Comparison of ENCODE assay signal across 29 cellular contexts in the genomic region with DNA sequence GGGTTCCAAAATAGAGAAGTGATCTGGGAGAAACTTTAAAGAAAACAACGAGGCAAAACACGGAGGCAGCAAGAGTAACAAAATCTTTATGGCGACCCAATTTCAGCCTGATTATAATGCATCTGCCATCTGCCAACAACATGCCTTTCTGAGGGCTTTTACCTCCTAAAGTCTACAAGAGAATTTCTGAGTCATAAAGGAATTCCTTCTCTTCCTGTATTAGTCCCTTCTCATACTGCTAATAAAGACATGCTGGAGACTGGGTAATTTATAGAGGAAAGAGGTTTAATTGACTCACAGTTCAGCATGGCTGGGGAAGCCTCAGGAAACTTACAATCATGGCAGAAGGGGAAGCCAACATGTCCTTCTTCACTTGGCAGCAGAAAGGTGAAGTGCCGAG.
DNase-seq lines count a peak whose midpoint lies in the region; ATAC-seq and TF ChIP-seq lines count a peak whose summit lies in the region.
"Had no signal": no experiment of that assay in that cellular context is flagged by ENCODE, and none has a peak within 500 bp of the region (broad histone marks: within the 10 kb centered on the region; RNA-seq: fewer than 3 reads in every experiment).

No MANE protein-coding gene starts in this region.

- ATAC-seq in PC-3 (peak; percentile 46), HG03460 (IDR thresholded peaks at IDR 0.05; ENCODE audit: unreplicated experiment) (no peak), HG03342 (IDR thresholded peaks at IDR 0.05; ENCODE audit: unreplicated experiment) (no peak)
- ATAC-seq: GM12878, psoas muscle had no signal

- POLR2A ChIA-PET in PC-3 (lab: Charles Lee; ENCODE audit: unreplicated experiment), result no interaction called here

- H3K36me3 ChIP-seq in PC-3 (ENCODE audit: low read depth, low read length) (no peaks in the 10 kb centered on the region), colonic mucosa (no peaks in the 10 kb centered on the region), mucosa of rectum (ENCODE audit: control insufficient read depth in 2 of 2, insufficient read depth in 2 of 2, low read length in 2 of 2) (no peaks in the 10 kb centered on the region)
- H3K36me3 ChIP-seq: BLaER1 treated with 17β-estradiol and CSF1 and Interleukin-3, amounts not matched to agents 10 nM and 100 nM; esophagus muscularis mucosa; neutrophil had no signal

- no peaks in the 10 kb centered on the region for H3K9me2 ChIP-seq in PC-3 (replicated peaks; ENCODE audit: low read length)

- no peaks in the 10 kb centered on the region for H3F3A ChIP-seq in PC-3 (ENCODE audit: low read length, unreplicated experiment)

- no peak overlapping the region for H3K27ac ChIP-seq in PC-3 (ENCODE audit: low read length)
- H3K27ac ChIP-seq in colonic mucosa, result peak overlapping the region; percentile 41
- peak overlapping the region; percentile 14 to 16 for H3K27ac ChIP-seq in mucosa of rectum (ENCODE audit: low read depth in 2 of 2, low read length in 2 of 2)
- H3K27ac ChIP-seq in caudate nucleus (ENCODE audit: low read depth, low read length), result no peak overlapping the region
- H3K27ac ChIP-seq: BLaER1 treated with 17β-estradiol and CSF1 and Interleukin-3, amounts not matched to agents 10 nM and 100 nM; esophagus muscularis mucosa; HL-60; neutrophil; psoas muscle; RWPE1; SK-N-MC; VCaP had no signal

- intact Hi-C loops in PC-3 (cut with micrococcal nuclease) (no loop called here), colonic mucosa (cut with DNase I) (no loop called here)

- H4K20me1 ChIP-seq in PC-3 (ENCODE audit: low read length), result no peaks in the 10 kb centered on the region
- H4K20me1 ChIP-seq: BLaER1 treated with 17β-estradiol and CSF1 and Interleukin-3, amounts not matched to agents 10 nM and 100 nM had no signal

- no peaks in the 10 kb centered on the region for H3K79me2 ChIP-seq in PC-3 (ENCODE audit: low read length)

- no peak overlapping the region for H3K9ac ChIP-seq in PC-3 (ENCODE audit: low read length)
- no peak overlapping the region for H3K9ac ChIP-seq in colonic mucosa (ENCODE audit: low read depth in 2 of 2, low read length in 2 of 2)
- no peak overlapping the region for H3K9ac ChIP-seq in mucosa of rectum (ENCODE audit: low read depth in 1 of 2, low read length in 2 of 2)
- H3K9ac ChIP-seq: BLaER1 treated with 17β-estradiol and CSF1 and Interleukin-3, amounts not matched to agents 10 nM and 100 nM had no signal

- CTCF ChIA-PET in PC-3 (lab: Charles Lee), result no interaction called here

- no peak overlapping the region for H3K4me2 ChIP-seq in PC-3 (ENCODE audit: low read length)
- H3K4me2 ChIP-seq: BLaER1 treated with 17β-estradiol and CSF1 and Interleukin-3, amounts not matched to agents 10 nM and 100 nM had no signal

- BruUV-seq in PC-3 (replicated peaks; lab: Mats Ljungman, UMichigan), result no TSS peak

- TF ChIP-seq CTCF in PC-3 (conservative IDR thresholded peaks at IDR 0.05; ENCODE audit: low read depth, low read length) (no peak), colonic mucosa (IDR thresholded peaks at IDR 0.05) (no peak)

- no peaks in the 10 kb centered on the region for H3K9me3 ChIP-seq in PC-3 (ENCODE audit: low read length)
- H3K9me3 ChIP-seq in colonic mucosa, result no peaks in the 10 kb centered on the region
- H3K9me3 ChIP-seq in mucosa of rectum (ENCODE audit: control insufficient read depth in 2 of 2, low read length in 2 of 2), result no peaks in the 10 kb centered on the region
- H3K9me3 ChIP-seq: Caco-2, esophagus muscularis mucosa, neutrophil, psoas muscle had no signal

- DNase-seq in AG08395 (ENCODE audit: low spot score), result peak; percentile 20
- peak; percentile 34 for DNase-seq in PC-3
- no peak for DNase-seq in colonic mucosa
- no peak for DNase-seq in NCI-H2081 (lab: John Stamatoyannopoulos, UW)
- DNase-seq in caudate nucleus (lab: John Stamatoyannopoulos, UW), result no peak
- DNase-seq: activated CD4-positive, alpha-beta T cell treated with anti-CD3 and anti-CD28 coated beads, Interleukin-2, amount 10 ng/mL, durations not matched to agents 24 days and 14 days; activated naive CD4-positive, alpha-beta T cell treated with anti-CD3 and anti-CD28 coated beads, Interleukin-2, amount 10 ng/mL, durations not matched to agents 7 days and 5 days; anterior cingulate cortex; DMS79; effector CD8-positive, alpha-beta T cell; H9; kidney; NCI-H1048; NCI-H187; psoas muscle; stimulated activated CD4-positive, alpha-beta T cell treated with anti-CD3 and anti-CD28 coated beads, Interleukin-2, amount 100 ng/mL, for 24 hours; T-helper 2 cell had no signal

- H2AFZ ChIP-seq in PC-3 (ENCODE audit: low read length), result no peak overlapping the region

- no peak overlapping the region for H3K4me3 ChIP-seq in PC-3 (ENCODE audit: low read length)
- no peak overlapping the region for H3K4me3 ChIP-seq in colonic mucosa
- H3K4me3 ChIP-seq in mucosa of rectum (ENCODE audit: low read length in 2 of 2), result no peak overlapping the region
- H3K4me3 ChIP-seq: BLaER1 treated with 17β-estradiol and CSF1 and Interleukin-3, amounts not matched to agents 10 nM and 100 nM; esophagus muscularis mucosa; GM12878; psoas muscle; SK-N-MC had no signal

- no peaks in the 10 kb centered on the region for H3K4me1 ChIP-seq in PC-3 (ENCODE audit: insufficient read depth, low read length)
- no peaks in the 10 kb centered on the region for H3K4me1 ChIP-seq in colonic mucosa
- H3K4me1 ChIP-seq in mucosa of rectum (ENCODE audit: control insufficient read depth in 2 of 2, insufficient read depth in 2 of 2, low read length in 2 of 2), result peaks cover 0 to 17% of the 10 kb centered on the region in 2 donors
- H3K4me1 ChIP-seq: psoas muscle had no signal

- no peaks in the 10 kb centered on the region for H3K27me3 ChIP-seq in PC-3 (ENCODE audit: low read length)
- no peaks in the 10 kb centered on the region for H3K27me3 ChIP-seq in colonic mucosa
- H3K27me3 ChIP-seq in mucosa of rectum (ENCODE audit: control insufficient read depth in 2 of 2, insufficient read depth in 2 of 2, low read length in 2 of 2), result no peaks in the 10 kb centered on the region
- H3K27me3 ChIP-seq: BLaER1 treated with 17β-estradiol and CSF1 and Interleukin-3, amounts not matched to agents 10 nM and 100 nM; esophagus muscularis mucosa; neutrophil had no signal

Comparison
In these comparisons a context has a peak if more than half of its experiments do, and no peak if none do; other contexts are left out.
1. DNase-seq: peak in AG08395 (single experiment) and PC-3 (single experiment); none in colonic mucosa (single experiment), NCI-H2081 (0 of 2) and caudate nucleus (0 of 61).
2. H3K27ac ChIP-seq: peak in colonic mucosa (single experiment) and mucosa of rectum (2 of 2); none in PC-3 (single experiment) and caudate nucleus (single experiment).